Comparison of ENCODE assay signal across 8 cellular contexts in genomic region chr16:2604016-2604369, GRCh38.
DNase-seq lines count a peak whose midpoint lies in the region; ATAC-seq, FAIRE-seq and TF ChIP-seq lines count a peak whose summit lies in the region.
"Not testable (repeated sequence)": the region's sequence is repeated elsewhere in the genome, so short reads cannot be mapped to it uniquely, and the experiment has no call there.

No MANE protein-coding gene starts in this region.

- H3K9me1 ChIP-seq in K562 (ENCODE audit: control insufficient read depth, insufficient read depth, low read length) = not testable (repeated sequence)

- not testable (repeated sequence) for H3K23ac ChIP-seq in trophoblast cell (ENCODE audit: low read length)

- H3K4me1 ChIP-seq in DND-41 (ENCODE audit: insufficient read depth, low read length) = peaks cover 23% of the 10 kb centered on the region; the same call in 1 of the 2 replicates
- not testable (repeated sequence) for H3K4me1 ChIP-seq in K562 (replicated peaks in 1 of 2; ENCODE audit: control insufficient read depth in 2 of 2, insufficient read depth in 2 of 2, low read length in 2 of 2); right lobe of liver; trophoblast cell (ENCODE audit: control insufficient read depth in 1 of 2, insufficient read depth in 2 of 2, low read length in 2 of 2)
- H3K4me1 ChIP-seq in upper lobe of left lung = peaks cover 5 to 13% (median 8%) of the 10 kb centered on the region in 4 donors

- BruUV-seq in K562 (replicated peaks; lab: Mats Ljungman, UMichigan) = not testable (repeated sequence)

- H3K4me2 ChIP-seq in DND-41 (ENCODE audit: insufficient read depth, low read length) (peak overlapping the region; percentile 95), K562 (ENCODE audit: insufficient read depth, low read length) (peak overlapping the region; percentile 97), trophoblast cell (ENCODE audit: low read length) (peak overlapping the region; percentile 56)

- H3K79me1 ChIP-seq in trophoblast cell (ENCODE audit: low read length) = not testable (repeated sequence)

- not testable (repeated sequence) for H3K18ac ChIP-seq in trophoblast cell (ENCODE audit: low read length)

- peak overlapping the region; percentile 95 for H4K8ac ChIP-seq in trophoblast cell (ENCODE audit: low read depth, low read length)

- DNase-seq in DND-41; LNCaP clone FGC (ENCODE audit: low read depth); WERI-Rb-1; right lobe of liver; upper lobe of left lung: not testable (repeated sequence)
- peak in 1 of 4 experiments; percentile 17 for DNase-seq in K562 (ENCODE audit: extremely low read depth in 1 of 4, low spot score in 3 of 4)
- DNase-seq in fibroblast of mammary gland (ENCODE audit: low read depth) = peak; percentile 22
- DNase-seq in trophoblast cell = peak in 1 of 2 donors; percentile 21

- intact Hi-C loops in K562 (cut with micrococcal nuclease); right lobe of liver (cut with DNase I): not testable (repeated sequence)

- H2AFZ ChIP-seq in DND-41 (ENCODE audit: low read depth, low read length) (peak overlapping the region; percentile 93), K562 (ENCODE audit: low read depth, low read length) (peak overlapping the region; percentile 76), trophoblast cell (ENCODE audit: insufficient read depth, low read length, poor library complexity) (peak overlapping the region; percentile 71)

- ATAC-seq in DND-41 (ENCODE audit: insufficient read depth, low read depth) (peak; percentile 34; the same call in 2 of the 3 replicates), K562 (peak; percentile 11), right lobe of liver (peak in 1 of 4 donors; percentile 1)
- ATAC-seq in upper lobe of left lung (ENCODE audit: low FRiP score in 2 of 2) = not testable (repeated sequence)

- H3K79me2 ChIP-seq in DND-41 (ENCODE audit: insufficient read depth, low read length) (peaks cover 33% of the 10 kb centered on the region), K562 (ENCODE audit: control insufficient read depth, insufficient read depth, low read length) (peaks cover 25% of the 10 kb centered on the region)
- H3K79me2 ChIP-seq in trophoblast cell (ENCODE audit: control insufficient read depth, insufficient read depth, low read length, poor library complexity) = not testable (repeated sequence)

- peak; percentile 59 for FAIRE-seq in K562 (lab: Jason Lieb, UNC)

- not testable (repeated sequence) for H3K4ac ChIP-seq in trophoblast cell (ENCODE audit: low read depth, low read length)

- not testable (repeated sequence) for H2BK12ac ChIP-seq in trophoblast cell (ENCODE audit: low read length)

- under 1% methylated on average over 12 of the region's 12 CpGs for WGBS in K562 (ENCODE audit: insufficient coverage, low coverage, missing lambda C conversion rate)
- WGBS in right lobe of liver (ENCODE audit: insufficient coverage, low coverage, low lambda C conversion rate, missing lambda C conversion rate) = 0% methylated on average over 12 of the region's 12 CpGs
- no CpG with 5 or more reads among the region's 12 CpGs for WGBS in trophoblast cell (ENCODE audit: extremely low coverage, insufficient coverage, insufficient read length)
- WGBS in upper lobe of left lung, 2 donors = 3 to 6% methylated on average over 12 of the region's 12 CpGs

- CTCF ChIA-PET in K562 (lab: Yijun Ruan, JAX; ENCODE audit: low intra/inter-chr PET ratio) = not testable (repeated sequence)

- not testable (repeated sequence) for H3K9me3 ChIP-seq in DND-41 (ENCODE audit: insufficient read depth, low read length, severe bottlenecking); WERI-Rb-1 (ENCODE audit: severe bottlenecking); K562 (replicated peaks; ENCODE audit: control insufficient read depth, insufficient read depth, low read depth, low read length); right lobe of liver; trophoblast cell (ENCODE audit: insufficient read depth, low read depth, low read length); upper lobe of left lung

- H3K27ac ChIP-seq in DND-41 (ENCODE audit: low read length) (peak overlapping the region; percentile 81), WERI-Rb-1 (peak overlapping the region; percentile 82), K562 (ENCODE audit: extremely low read depth, low read depth, low read length) (peak overlapping the region; percentile 76), right lobe of liver (peak overlapping the region in 2 of 3 donors; percentile 12 to 70), upper lobe of left lung (peak overlapping the region; percentile 55 to 83 (median 74))
- not testable (repeated sequence) for H3K27ac ChIP-seq in trophoblast cell (ENCODE audit: low read depth, low read length)

- peak overlapping the region; percentile 52 for H2BK5ac ChIP-seq in trophoblast cell (ENCODE audit: low read depth, low read length, poor library complexity)

- H3K36me3 ChIP-seq in DND-41 (ENCODE audit: insufficient read depth, low read length); WERI-Rb-1; K562 (ENCODE audit: control insufficient read depth, insufficient read depth, low read length); right lobe of liver; trophoblast cell (ENCODE audit: control insufficient read depth in 1 of 2, insufficient read depth in 2 of 2, low read length in 2 of 2); upper lobe of left lung: not testable (repeated sequence)

- peak overlapping the region; percentile 65 for H4K91ac ChIP-seq in trophoblast cell (ENCODE audit: low read depth, low read length)

- TF ChIP-seq RAD21 in K562 (CRISPR knock-in tag; conservative IDR thresholded peaks at IDR 0.05 in 1 of 2, IDR thresholded peaks at IDR 0.05 in 1 of 2) = not testable (repeated sequence)

- not testable (repeated sequence) for H2BK120ac ChIP-seq in trophoblast cell (ENCODE audit: insufficient read depth, low read length, poor library complexity)

- H3K14ac ChIP-seq in trophoblast cell (ENCODE audit: low read length) = peak overlapping the region; percentile 46

- in situ Hi-C loops in K562 (cut with MboI) = not testable (repeated sequence)

- not testable (repeated sequence) for H2AK5ac ChIP-seq in trophoblast cell (ENCODE audit: low read length)

- H4K12ac ChIP-seq in trophoblast cell (ENCODE audit: low read depth, low read length) = peak overlapping the region; percentile 95

- H4K20me1 ChIP-seq in DND-41 (ENCODE audit: insufficient read depth, low read length); K562 (replicated peaks; ENCODE audit: control insufficient read depth, insufficient read depth, low read length): not testable (repeated sequence)

- peak overlapping the region; percentile 92 for H3K9ac ChIP-seq in DND-41 (ENCODE audit: low read depth, low read length)
- H3K9ac ChIP-seq in K562 (ENCODE audit: insufficient read depth in 1 of 2, low read depth in 2 of 2, low read length in 2 of 2) = peak overlapping the region; percentile 91 to 99
- peak overlapping the region; percentile 95 for H3K9ac ChIP-seq in trophoblast cell (ENCODE audit: low read length)

- not testable (repeated sequence) for H3K27me3 ChIP-seq in DND-41 (ENCODE audit: insufficient read depth, low read length, poor library complexity); WERI-Rb-1 (ENCODE audit: insufficient read depth, low read depth, severe bottlenecking); K562 (ENCODE audit: control insufficient read depth in 2 of 2, insufficient read depth in 2 of 2, low read length in 2 of 2); right lobe of liver; trophoblast cell (ENCODE audit: insufficient read depth, low read length); upper lobe of left lung

- TF ChIP-seq CTCF in DND-41 (IDR thresholded peaks at IDR 0.05; ENCODE audit: borderline replicate concordance, extremely low read depth, low read length, poor library complexity, severe bottlenecking); LNCaP clone FGC (IDR thresholded peaks at IDR 0.05; ENCODE audit: control insufficient read depth, extremely low read depth, insufficient read depth); WERI-Rb-1 (IDR thresholded peaks at IDR 0.05; ENCODE audit: low read depth, low read length); K562 (IDR thresholded peaks at IDR 0.05 in 2 of 3, conservative IDR thresholded peaks at IDR 0.05 in 1 of 3; ENCODE audit: insufficient read depth in 2 of 3, low read depth in 1 of 3, low read length in 3 of 3); fibroblast of mammary gland (conservative IDR thresholded peaks at IDR 0.05; ENCODE audit: control insufficient read depth, insufficient read depth, low read depth, low read length); right lobe of liver (IDR thresholded peaks at IDR 0.05); upper lobe of left lung (IDR thresholded peaks at IDR 0.05): not testable (repeated sequence)

- POLR2A ChIA-PET in K562 (lab: Yijun Ruan, JAX) = not testable (repeated sequence)

- TF ChIP-seq EP300 in K562 (IDR thresholded peaks at IDR 0.05; ENCODE audit: low read length); upper lobe of left lung (IDR thresholded peaks at IDR 0.05): not testable (repeated sequence)

- H3K4me3 ChIP-seq in DND-41 (ENCODE audit: low read depth in 1 of 2, low read length in 2 of 2) = peak overlapping the region; percentile 91 to 100
- peak overlapping the region; percentile 94 for H3K4me3 ChIP-seq in LNCaP clone FGC (ENCODE audit: low read depth, low read length)
- peak overlapping the region; percentile 93 for H3K4me3 ChIP-seq in WERI-Rb-1 (ENCODE audit: low read depth, low read length)
- H3K4me3 ChIP-seq in K562 = peak overlapping the region; percentile 87
- H3K4me3 ChIP-seq in fibroblast of mammary gland (ENCODE audit: control insufficient read depth, low read depth, low read length) = peak overlapping the region; percentile 96
- H3K4me3 ChIP-seq in right lobe of liver = peak overlapping the region; percentile 87 to 97 (median 97)
- peak overlapping the region; percentile 95 for H3K4me3 ChIP-seq in trophoblast cell (ENCODE audit: low read depth, low read length)
- peak overlapping the region; percentile 74 to 98 (median 87) for H3K4me3 ChIP-seq in upper lobe of left lung

- TF ChIP-seq POLR2A in K562 (conservative IDR thresholded peaks at IDR 0.05); right lobe of liver (IDR thresholded peaks at IDR 0.05); upper lobe of left lung (IDR thresholded peaks at IDR 0.05): not testable (repeated sequence)
